ENCODE assay signal across 18 cellular contexts in genomic region chr1:245614986-245615385, GRCh38.
DNase-seq lines count a peak whose midpoint lies in the region; ATAC-seq and TF ChIP-seq lines count a peak whose summit lies in the region.
"Had no signal": no experiment of that assay in that cellular context is flagged by ENCODE, and none has a peak within 500 bp of the region (broad histone marks: within the 10 kb centered on the region; RNA-seq: fewer than 3 reads in every experiment).

No MANE protein-coding gene starts in this region.

- ATAC-seq in sciatic nerve: peak; percentile 41
- ATAC-seq: HepG2 had no signal

- no peak overlapping the region for H3K27ac Mint-ChIP-seq in HFFc6
- H3K27ac Mint-ChIP-seq: B cell; CD4-positive, alpha-beta T cell had no signal

- intact Hi-C loops in sciatic nerve (cut with DNase I): loop anchor here (1.0 kb wide), 1 partner anchor 10 kb away; no protein-coding TSS in a partner anchor

- peaks cover 13% of the 10 kb centered on the region for H3K4me1 Mint-ChIP-seq in HFFc6 (ENCODE audit: low read depth)
- H3K4me1 Mint-ChIP-seq: B cell had no signal

- peaks cover 4% of the 10 kb centered on the region; the same call in 1 of the 2 replicates for H3K36me3 Mint-ChIP-seq in HFFc6 (ENCODE audit: low read depth)

- H3K27me3 Mint-ChIP-seq in HFFc6 (ENCODE audit: insufficient read depth): peaks cover 2% of the 10 kb centered on the region

- H3K9me3 Mint-ChIP-seq in HFFc6: no peaks in the 10 kb centered on the region
- H3K9me3 Mint-ChIP-seq: CD4-positive, alpha-beta T cell had no signal

- peak overlapping the region; percentile 32; the same call in 1 of the 2 replicates for H3K4me3 Mint-ChIP-seq in HFFc6
- H3K4me3 Mint-ChIP-seq: B cell; CD4-positive, alpha-beta T cell had no signal

- peak; percentile 4 for DNase-seq in HFFc6
- peak; percentile 75 for DNase-seq in SK-N-DZ (ENCODE audit: low spot score)
- DNase-seq in fibroblast of peridontal ligament (ENCODE audit: extremely low read depth): peak; percentile 64
- no peak for DNase-seq in sciatic nerve (ENCODE audit: low spot score)
- DNase-seq in SIG-M5 treated with dmso at 0.1 percent for 504 hours (lab: John Stamatoyannopoulos, UW; ENCODE audit: unreplicated experiment): no peak
- DNase-seq in T-helper 2 cell: no peak
- no peak for DNase-seq in activated gamma-delta T cell treated with Interleukin-2 at 50 U/mL for 16 hours
- DNase-seq: Calu3; CD4-positive, alpha-beta T cell; DMS79; KG1; NCI-H1105 treated with DMSO at 0.1 percent for 48 hours; NCI-H1694 treated with DMSO at 0.1 percent for 48 hours; NCI-H226; NCI-H524 treated with DMSO at 0.1 percent for 48 hours; Right ventricle myocardium superior had no signal

- TF ChIP-seq CTCF in HFFc6 (IDR thresholded peaks at IDR 0.05): no peak

Comparison
In these comparisons a context has a peak if more than half of its experiments do, and no peak if none do; other contexts are left out.
1. DNase-seq: peak in HFFc6 (single experiment), SK-N-DZ (single experiment) and fibroblast of peridontal ligament (single experiment); none in sciatic nerve (single experiment), SIG-M5 treated with dmso at 0.1 percent for 504 hours (single experiment), T-helper 2 cell (0 of 5) and activated gamma-delta T cell treated with Interleukin-2 at 50 U/mL for 16 hours (single experiment).